28 cellular contexts compared by ENCODE assay signal in the genomic region with DNA sequence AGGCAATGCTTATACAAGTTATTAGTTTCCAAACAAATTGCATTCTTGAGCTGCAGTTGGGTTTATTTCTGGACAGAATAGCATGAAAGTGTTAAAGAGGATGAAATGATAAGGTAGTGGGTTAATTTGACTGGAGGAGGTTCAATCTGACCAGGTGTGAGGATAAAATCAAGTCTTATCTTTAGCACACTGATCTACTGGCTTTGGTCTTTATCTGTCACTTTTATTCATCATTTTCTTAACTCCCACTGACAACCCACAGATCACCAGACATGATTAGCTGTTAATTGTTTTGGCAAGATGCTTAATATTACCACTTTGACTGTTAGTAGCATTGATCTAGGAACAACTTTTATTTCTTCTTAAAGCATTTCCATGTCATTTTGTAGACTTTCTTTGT.
"Had no signal": no experiment of that assay in that cellular context is flagged by ENCODE, and none has a peak within 500 bp of the region (broad histone marks: within the 10 kb centered on the region; RNA-seq: fewer than 3 reads in every experiment).

No MANE protein-coding gene starts in this region.

- H3K27me3 ChIP-seq: colonic mucosa, esophagus muscularis mucosa, esophagus squamous epithelium, foreskin keratinocyte, gastrocnemius medialis, gastroesophageal sphincter, heart left ventricle, heart right ventricle had no signal

- H3K36me3 ChIP-seq: colonic mucosa, esophagus muscularis mucosa, esophagus squamous epithelium, gastrocnemius medialis, gastroesophageal sphincter, heart left ventricle, heart right ventricle had no signal

- FAIRE-seq: colon, endometrium, endothelial cell of umbilical vein, frontal cortex had no signal

- H3K4me1 ChIP-seq: colonic mucosa, esophagus muscularis mucosa, esophagus squamous epithelium, foreskin keratinocyte, gastrocnemius medialis, gastroesophageal sphincter, heart left ventricle, heart right ventricle had no signal

- H3K4me3 ChIP-seq: colonic mucosa, coronary artery, dorsolateral prefrontal cortex, esophagus muscularis mucosa, esophagus squamous epithelium, gastrocnemius medialis, gastroesophageal sphincter, heart left ventricle, heart right ventricle had no signal

- DNase-seq: colonic mucosa; cortex of kidney; dermis blood vessel endothelial cell; dorsolateral prefrontal cortex; effector CD4-positive, alpha-beta T cell; effector CD8-positive, alpha-beta T cell; effector memory CD4-positive, alpha-beta T cell; effector memory CD8-positive, alpha-beta T cell; endodermal cell; erythroblast; esophagus squamous epithelium; foreskin fibroblast; foreskin keratinocyte; foreskin melanocyte; gastrocnemius medialis; glutamatergic neuron; head of caudate nucleus; heart left ventricle; heart right ventricle had no signal

- H3K27ac ChIP-seq: colonic mucosa, coronary artery, dorsolateral prefrontal cortex, epithelial cell of prostate, esophagus muscularis mucosa, esophagus squamous epithelium, foreskin keratinocyte, gastrocnemius medialis, gastroesophageal sphincter, heart left ventricle, heart right ventricle had no signal

- H3K9me3 ChIP-seq: colonic mucosa, esophagus muscularis mucosa, esophagus squamous epithelium, gastrocnemius medialis, gastroesophageal sphincter, heart left ventricle, heart right ventricle had no signal

- ATAC-seq: effector memory CD8-positive, alpha-beta T cell; esophagus mucosa; foreskin keratinocyte; gastrocnemius medialis; gastroesophageal sphincter; heart left ventricle; heart right ventricle had no signal
